Comparison of ENCODE assay signal across 26 cellular contexts in genomic region chr22:19533857-19534256, GRCh38. TPM values are rescaled to one million over a fixed set of nuclear protein-coding genes. Genes with fewer than 3 reads are reported as not detected.
"Had no signal": no experiment of that assay in that cellular context is flagged by ENCODE, and none has a peak within 500 bp of the region (broad histone marks: within the 10 kb centered on the region; RNA-seq: fewer than 3 reads in every experiment).

No MANE protein-coding gene starts in this region.

- H3K4me1 ChIP-seq: esophagus squamous epithelium, gastrocnemius medialis, left lung, lower lobe of right lung had no signal

- H3K36me3 ChIP-seq: esophagus squamous epithelium, gastrocnemius medialis, heart right ventricle, left lung, lower lobe of right lung had no signal

- DNase-seq: dermis blood vessel endothelial cell; dorsolateral prefrontal cortex; effector CD4-positive, alpha-beta T cell; effector memory CD4-positive, alpha-beta T cell; erythroblast; esophagus squamous epithelium; foreskin fibroblast; foreskin melanocyte; gastrocnemius medialis; glutamatergic neuron; heart right ventricle; hippocampal formation; left cardiac atrium; left lung; left ventricle myocardium superior; lower lobe of right lung; mesenchymal stem cell; mucosa of descending colon; naive B cell; naive thymus-derived CD8-positive, alpha-beta T cell had no signal

- H3K27ac ChIP-seq: coronary artery, dorsolateral prefrontal cortex, epithelial cell of prostate, esophagus squamous epithelium, gastrocnemius medialis, heart right ventricle, lower lobe of right lung had no signal

- H3K27me3 ChIP-seq: left lung had no signal

- FAIRE-seq: islet of Langerhans, keratinocyte had no signal

- H3K4me3 ChIP-seq: coronary artery, dorsolateral prefrontal cortex, esophagus squamous epithelium, gastrocnemius medialis, heart right ventricle, left lung, lower lobe of right lung, mucosa of descending colon had no signal

- H3K9me3 ChIP-seq: esophagus squamous epithelium, gastrocnemius medialis, heart right ventricle, left lung, lower lobe of right lung, mucosa of descending colon had no signal

RNA-seq across cellular contexts. Expression of gene CLDN5, which starts 9.6 kb away (rescaled TPM):
- total RNA-seq: mesothelial cell of epicardium; naive thymus-derived CD8-positive, alpha-beta T cell had no signal
- polyA plus RNA-seq: keratinocyte had no signal

RNA-seq across cellular contexts. Expression of gene CDC45, which starts 54.1 kb away (rescaled TPM):
- total RNA-seq: mesenteric fat pad had no signal
